ENCODE assay signal across 9 cellular contexts in the genomic region with DNA sequence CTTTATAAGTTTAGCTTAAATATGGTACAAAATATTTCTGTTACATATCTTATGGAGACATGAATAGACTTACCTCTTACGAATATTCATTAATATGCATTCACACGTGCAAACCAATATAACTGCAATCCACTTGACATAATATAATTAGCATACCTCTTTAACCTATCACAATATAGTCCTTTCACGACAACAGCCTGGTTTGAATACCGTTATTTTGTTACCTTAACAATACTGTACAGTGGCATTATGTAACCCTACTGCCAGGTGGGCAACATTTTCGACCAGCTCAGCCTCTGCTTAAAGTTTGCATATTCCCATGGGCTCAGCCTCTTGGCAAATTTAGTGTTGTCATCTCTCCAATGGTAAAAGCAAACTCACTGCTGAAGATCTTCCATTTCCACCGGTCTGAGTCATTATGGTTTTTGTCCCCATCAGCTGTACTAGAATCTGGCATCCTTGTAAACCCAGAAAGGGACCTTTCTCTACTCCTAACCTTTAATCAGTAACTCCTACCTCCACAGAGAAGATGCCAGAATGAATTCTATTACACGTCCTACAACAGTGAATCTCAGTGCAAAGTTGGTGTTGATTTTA. TPM values are rescaled to one million over a fixed set of nuclear protein-coding genes. Genes with fewer than 3 reads are reported as not detected.
DNase-seq lines count a peak whose midpoint lies in the region; ATAC-seq and TF ChIP-seq lines count a peak whose summit lies in the region.
"Had no signal": no experiment of that assay in that cellular context is flagged by ENCODE, and none has a peak within 500 bp of the region (broad histone marks: within the 10 kb centered on the region; RNA-seq: fewer than 3 reads in every experiment).

No MANE protein-coding gene starts in this region.

- peaks cover 2% of the 10 kb centered on the region for H3K36me3 Mint-ChIP-seq in activated naive CD4-positive, alpha-beta T cell treated with anti-CD3 and anti-CD28 coated beads, Interleukin-2, amount 50 U/mL, for 24 hours

- H3K4me3 ChIP-seq in SK-N-MC (no peak overlapping the region), fibroblast of mammary gland (ENCODE audit: control insufficient read depth, low read depth, low read length) (no peak overlapping the region)

- H3K9me3 Mint-ChIP-seq in activated naive CD4-positive, alpha-beta T cell treated with anti-CD3 and anti-CD28 coated beads, Interleukin-2, amount 50 U/mL, for 24 hours: no peaks in the 10 kb centered on the region

- no peak overlapping the region for H3K9ac ChIP-seq in SK-N-MC (ENCODE audit: insufficient read length)

- no peak for TF ChIP-seq CTCF in fibroblast of mammary gland (conservative IDR thresholded peaks at IDR 0.05; ENCODE audit: control insufficient read depth, insufficient read depth, low read depth, low read length)

- H3K27me3 Mint-ChIP-seq in activated naive CD4-positive, alpha-beta T cell treated with anti-CD3 and anti-CD28 coated beads, Interleukin-2, amount 50 U/mL, for 24 hours: no peaks in the 10 kb centered on the region

- no peak for DNase-seq in activated naive CD4-positive, alpha-beta T cell treated with anti-CD3 and anti-CD28 coated beads, Interleukin-2, amount 50 U/mL, for 16 hours
- no peak for DNase-seq in SK-N-MC (ENCODE audit: low read depth, low spot score)
- DNase-seq in fibroblast of mammary gland (ENCODE audit: low read depth): peak; percentile 58
- no peak for DNase-seq in NCI-H226

- peak overlapping the region; percentile 75 for H3K27ac Mint-ChIP-seq in activated naive CD4-positive, alpha-beta T cell treated with anti-CD3 and anti-CD28 coated beads, Interleukin-2, amount 50 U/mL, for 24 hours

- H3K4me1 Mint-ChIP-seq in activated naive CD4-positive, alpha-beta T cell treated with anti-CD3 and anti-CD28 coated beads, Interleukin-2, amount 50 U/mL, for 24 hours: peaks cover 33% of the 10 kb centered on the region

- 0 out of 2 replicates have a peak, but pooled peaks cover 4% of the 10 kb centered on the region for H3K36me3 ChIP-seq in SK-N-MC (ENCODE audit: insufficient read depth, low read length)

- peak overlapping the region; percentile 63 for H3K4me3 Mint-ChIP-seq in activated naive CD4-positive, alpha-beta T cell treated with anti-CD3 and anti-CD28 coated beads, Interleukin-2, amount 50 U/mL, for 24 hours

- H3K27ac ChIP-seq in SK-N-MC (peak overlapping the region; percentile 52), temporal lobe (ENCODE audit: low read depth, low read length) (peak overlapping the region; percentile 58)
- H3K27ac ChIP-seq: RWPE1 had no signal

- no peaks in the 10 kb centered on the region for H3K9me3 ChIP-seq in SK-N-MC (ENCODE audit: low read depth, low read length)

- ATAC-seq in HG03460 (IDR thresholded peaks at IDR 0.05; ENCODE audit: unreplicated experiment): no peak
- ATAC-seq in HG03442 (IDR thresholded peaks at IDR 0.05; ENCODE audit: unreplicated experiment): no peak

RNA-seq across cellular contexts. Expression of gene ZNF652, which starts 46.0 kb away (rescaled TPM):
- 31.5 TPM for total RNA-seq in temporal lobe
